ENCODE assay signal across 8 cellular contexts in genomic region chr3:52291508-52292181, GRCh38. TPM values are rescaled to one million over a fixed set of nuclear protein-coding genes. Genes with fewer than 3 reads are reported as not detected.
A peak's percentile ranks its signal among the peaks of the same experiment; 100 is the strongest.
DNase-seq lines count a peak whose midpoint lies in the region; ATAC-seq, FAIRE-seq and TF ChIP-seq lines count a peak whose summit lies in the region.

No MANE protein-coding gene starts in this region.

- H3K27ac Mint-ChIP-seq in activated T-cell treated with anti-CD3 and anti-CD28 coated beads, Interleukin-2, amount 50 U/mL, for 24 hours: no peak overlapping the region

- H3K4me2 ChIP-seq in Karpas-422 (ENCODE audit: low read depth, low read length, poor library complexity, severe bottlenecking): no peak overlapping the region

- intact Hi-C loops in kidney (cut with DNase I): no loop called here

- peaks cover 62% of the 10 kb centered on the region for H3K36me3 Mint-ChIP-seq in activated T-cell treated with anti-CD3 and anti-CD28 coated beads, Interleukin-2, amount 50 U/mL, for 24 hours (ENCODE audit: low read depth)

- H3K4me3 Mint-ChIP-seq in activated T-cell treated with anti-CD3 and anti-CD28 coated beads, Interleukin-2, amount 50 U/mL, for 24 hours: no peak overlapping the region

- TF ChIP-seq CTCF in kidney (IDR thresholded peaks at IDR 0.05; ENCODE audit: borderline replicate concordance, extremely low read depth, insufficient read depth): peak; percentile 56

- H3K79me2 ChIP-seq in Karpas-422 (ENCODE audit: low read length): peaks cover 8% of the 10 kb centered on the region

- DNase-seq in COLO668 (lab: John Stamatoyannopoulos, UW; ENCODE audit: unreplicated experiment): peak; percentile 29
- peak; percentile 81 for DNase-seq in Karpas-422
- DNase-seq in activated T-cell treated with anti-CD3 and anti-CD28 coated beads, Interleukin-2, amount 50 U/mL, for 24 hours: peak; percentile 57
- DNase-seq in kidney: peak; percentile 71
- no peak for DNase-seq in NCI-H2196 treated with DMSO at 0.1 percent for 48 hours (lab: John Stamatoyannopoulos, UW; ENCODE audit: unreplicated experiment)
- DNase-seq in NCI-H510A (lab: John Stamatoyannopoulos, UW): no peak

- no peaks in the 10 kb centered on the region for H4K20me1 ChIP-seq in Karpas-422 (ENCODE audit: insufficient read depth, low read depth, low read length)

- H3K9me3 Mint-ChIP-seq in activated T-cell treated with anti-CD3 and anti-CD28 coated beads, Interleukin-2, amount 50 U/mL, for 24 hours: no peaks in the 10 kb centered on the region

- ATAC-seq in GM18858 (IDR thresholded peaks at IDR 0.05; ENCODE audit: unreplicated experiment) (no peak), GM18907 (IDR thresholded peaks at IDR 0.05; ENCODE audit: unreplicated experiment) (no peak)

- H3K9ac ChIP-seq in Karpas-422 (ENCODE audit: low read length) (no peak overlapping the region), kidney (ENCODE audit: low read length in 2 of 2) (peak overlapping the region in 1 of 2 donors; percentile 42)

- H3K9me2 ChIP-seq in Karpas-422 (replicated peaks; ENCODE audit: insufficient read depth, low read length): no peaks in the 10 kb centered on the region

- H3K9me3 ChIP-seq in Karpas-422 (ENCODE audit: low read length) (no peaks in the 10 kb centered on the region), kidney (ENCODE audit: control insufficient read depth in 1 of 2, low read length in 2 of 2) (no peaks in the 10 kb centered on the region)

- H3K27me3 Mint-ChIP-seq in activated T-cell treated with anti-CD3 and anti-CD28 coated beads, Interleukin-2, amount 50 U/mL, for 24 hours: no peaks in the 10 kb centered on the region

- peaks cover 31% of the 10 kb centered on the region for H3K4me1 ChIP-seq in Karpas-422 (ENCODE audit: low read length)
- H3K4me1 ChIP-seq in kidney (ENCODE audit: control insufficient read depth in 1 of 2, insufficient read depth in 1 of 2, low read depth in 1 of 2, low read length in 2 of 2): peaks cover 4 to 35% of the 10 kb centered on the region in 2 donors

- H3K4me3 ChIP-seq in Karpas-422 (ENCODE audit: low read length) (no peak overlapping the region), kidney (ENCODE audit: low read length in 2 of 2) (peak overlapping the region in 1 of 2 donors; percentile 70)

- H3K27me3 ChIP-seq in Karpas-422 (ENCODE audit: low read length): no peaks in the 10 kb centered on the region

- H3K27ac ChIP-seq in Karpas-422 (ENCODE audit: low read length) (no peak overlapping the region), kidney (ENCODE audit: low read depth in 2 of 2, low read length in 2 of 2) (no peak overlapping the region)

- peaks cover 21% of the 10 kb centered on the region for H3K4me1 Mint-ChIP-seq in activated T-cell treated with anti-CD3 and anti-CD28 coated beads, Interleukin-2, amount 50 U/mL, for 24 hours (ENCODE audit: low read depth)

- no peak overlapping the region for H2AFZ ChIP-seq in Karpas-422 (ENCODE audit: low read length)

- H3K36me3 ChIP-seq in Karpas-422 (ENCODE audit: insufficient read depth, low read length) (no peaks in the 10 kb centered on the region), kidney (ENCODE audit: control insufficient read depth in 1 of 2, insufficient read depth in 2 of 2, low read length in 2 of 2) (peaks cover 8 to 15% of the 10 kb centered on the region in 2 donors)

- FAIRE-seq in kidney (lab: Jason Lieb, UNC): no peak

RNA-seq across cellular contexts. Expression of gene GLYCTK, which starts 4.0 kb away (rescaled TPM):
- 1.6 and 8.3 TPM in 2 replicates for total RNA-seq in Karpas-422 (2014; rRNA removed; shearing (Covaris generic); ENCODE audit: low replicate concordance)
- 30.7 TPM for total RNA-seq in kidney
- polyA plus RNA-seq in kidney (ENCODE audit: insufficient read depth, low read depth, low replicate concordance): 50.2 TPM

RNA-seq across cellular contexts. Expression of gene WDR82, which starts 13.2 kb away (rescaled TPM):
- total RNA-seq in Karpas-422 (2014; rRNA removed; shearing (Covaris generic); ENCODE audit: low replicate concordance): 30.4 and 42.0 TPM in 2 replicates
- total RNA-seq in kidney: 75.8 TPM
- polyA plus RNA-seq in kidney (ENCODE audit: insufficient read depth, low read depth, low replicate concordance): 20.9 TPM

RNA-seq across cellular contexts. Expression of gene DNAH1, which starts 24.5 kb away (rescaled TPM):
- 2.9 and 8.3 TPM in 2 replicates for total RNA-seq in Karpas-422 (2014; rRNA removed; shearing (Covaris generic); ENCODE audit: low replicate concordance)
- 12.1 TPM for total RNA-seq in kidney
- 1.7 TPM for polyA plus RNA-seq in kidney (ENCODE audit: insufficient read depth, low read depth, low replicate concordance)

RNA-seq across cellular contexts. Expression of gene PPM1M, which starts 46.1 kb away (rescaled TPM):
- 25.5 and 35.4 TPM in 2 replicates for total RNA-seq in Karpas-422 (2014; rRNA removed; shearing (Covaris generic); ENCODE audit: low replicate concordance)
- 32.5 TPM for total RNA-seq in kidney
- 23.2 TPM for polyA plus RNA-seq in kidney (ENCODE audit: insufficient read depth, low read depth, low replicate concordance)

RNA-seq across cellular contexts. Expression of gene TWF2, which starts 52.7 kb away (rescaled TPM):
- total RNA-seq in Karpas-422 (2014; rRNA removed; shearing (Covaris generic); ENCODE audit: low replicate concordance): 42.0 and 76.3 TPM in 2 replicates
- 59.9 TPM for total RNA-seq in kidney
- polyA plus RNA-seq in kidney (ENCODE audit: insufficient read depth, low read depth, low replicate concordance): 44.0 TPM

Comparison
In these comparisons a context has a peak if more than half of its experiments do, and no peak if none do; other contexts are left out.
1. DNase-seq: peak in COLO668 (single experiment), Karpas-422 (single experiment), activated T-cell treated with anti-CD3 and anti-CD28 coated beads, Interleukin-2, amount 50 U/mL, for 24 hours (single experiment) and kidney (single experiment); none in NCI-H2196 treated with DMSO at 0.1 percent for 48 hours (single experiment) and NCI-H510A (single experiment).